ENCODE assay signal across 8 cellular contexts in genomic region chr1:231806623-231807470, GRCh38.
DNase-seq lines count a peak whose midpoint lies in the region; ATAC-seq and TF ChIP-seq lines count a peak whose summit lies in the region.

No MANE protein-coding gene starts in this region.

- H3K27me3 ChIP-seq in AG04450 (ENCODE audit: control insufficient read depth, insufficient read depth, low read length) = no peaks in the 10 kb centered on the region

- TF ChIP-seq CTCF in AG04450 (IDR thresholded peaks at IDR 0.05; ENCODE audit: low read depth, low read length) = peak; percentile 36
- peak; percentile 59 for TF ChIP-seq CTCF in activated CD8-positive, alpha-beta T cell treated with anti-CD3 and anti-CD28 coated beads for 36 hours (IDR thresholded peaks at IDR 0.05)

- CTCF ChIA-PET in AG04450 (lab: Charles Lee) = interaction anchor here (2.8 kb wide), 1 partner anchor 50 kb away, joined by 16 read pairs; no protein-coding TSS in a partner anchor
- CTCF ChIA-PET in activated CD8-positive, alpha-beta T cell treated with anti-CD3 and anti-CD28 coated beads for 36 hours (lab: Charles Lee) = interaction anchor here (0.6 to 3.7 kb wide), 10 partner anchors 10 to 261 kb away, joined by 3 to 35 read pairs (median 5); no protein-coding TSS in a partner anchor

- H3K9me3 Mint-ChIP-seq in activated CD8-positive, alpha-beta T cell treated with anti-CD3 and anti-CD28 coated beads for 36 hours = no peaks in the 10 kb centered on the region

- intact Hi-C loops in activated CD8-positive, alpha-beta T cell treated with anti-CD3 and anti-CD28 coated beads for 36 hours (cut with micrococcal nuclease) = loop anchor here (5.0 kb wide), 1 partner anchor 50 kb away; no protein-coding TSS in a partner anchor
- intact Hi-C loops in posterior cingulate gyrus (cut with DNase I) = loop anchor here (2.0 kb wide), 1 partner anchor 50 kb away; no protein-coding TSS in a partner anchor

- ATAC-seq in GM18498 (IDR thresholded peaks at IDR 0.05; ENCODE audit: unreplicated experiment) (peak; percentile 77), HG02938 (IDR thresholded peaks at IDR 0.05; ENCODE audit: unreplicated experiment) (peak; percentile 94)
- peak; percentile 94 for ATAC-seq in activated CD8-positive, alpha-beta T cell treated with anti-CD3 and anti-CD28 coated beads for 36 hours

- H3K4me3 ChIP-seq in AG04450 (ENCODE audit: low read depth, low read length) = no peak overlapping the region

- POLR2A ChIA-PET in AG04450 (lab: Yijun Ruan, JAX) = no interaction called here
- POLR2A ChIA-PET in activated CD8-positive, alpha-beta T cell treated with anti-CD3 and anti-CD28 coated beads for 36 hours (lab: Charles Lee) = interaction anchor here (0.8 kb wide), 1 partner anchor 21 kb away, joined by 3 read pairs; no protein-coding TSS in a partner anchor

- H3K27ac ChIP-seq in AG04450 (ENCODE audit: low read depth, low read length) = no peak overlapping the region

- no peak overlapping the region for H3K27ac Mint-ChIP-seq in activated CD8-positive, alpha-beta T cell treated with anti-CD3 and anti-CD28 coated beads for 36 hours

- no peaks in the 10 kb centered on the region for H3K27me3 Mint-ChIP-seq in activated CD8-positive, alpha-beta T cell treated with anti-CD3 and anti-CD28 coated beads for 36 hours

- no peak for DNase-seq in AG04450 (ENCODE audit: low read depth, low spot score)
- peak; percentile 48 for DNase-seq in NCI-H2107 treated with DMSO at 0.1 percent for 48 hours (lab: John Stamatoyannopoulos, UW; ENCODE audit: unreplicated experiment)
- peak; percentile 57 for DNase-seq in activated CD8-positive, alpha-beta T cell treated with anti-CD3 and anti-CD28 coated beads for 36 hours
- DNase-seq in globus pallidus (ENCODE audit: low spot score) = peak; percentile 62
- DNase-seq in posterior cingulate gyrus = peak in 8 of 10 donors; percentile 34 to 93 (median 50)
- no peak for DNase-seq in AG08396 (ENCODE audit: low spot score)

- H3K4me3 Mint-ChIP-seq in activated CD8-positive, alpha-beta T cell treated with anti-CD3 and anti-CD28 coated beads for 36 hours = no peak overlapping the region

- no peaks in the 10 kb centered on the region for H3K4me1 Mint-ChIP-seq in activated CD8-positive, alpha-beta T cell treated with anti-CD3 and anti-CD28 coated beads for 36 hours (ENCODE audit: low read depth)

- H3K9me3 ChIP-seq in AG04450 (ENCODE audit: control insufficient read depth, insufficient read depth, low read length) = no peaks in the 10 kb centered on the region; the same call in 1 of the 2 replicates

- H3K36me3 Mint-ChIP-seq in activated CD8-positive, alpha-beta T cell treated with anti-CD3 and anti-CD28 coated beads for 36 hours (ENCODE audit: low read depth) = peaks cover 3% of the 10 kb centered on the region

Comparison
In these comparisons a context has a peak if more than half of its experiments do, and no peak if none do; other contexts are left out.
1. DNase-seq: peak in NCI-H2107 treated with DMSO at 0.1 percent for 48 hours (single experiment), activated CD8-positive, alpha-beta T cell treated with anti-CD3 and anti-CD28 coated beads for 36 hours (single experiment), globus pallidus (single experiment) and posterior cingulate gyrus (8 of 10); none in AG04450 (single experiment) and AG08396 (single experiment).
2. Peak in every context shown above with its lines, with median percentiles within 50 percentile points of each other: ATAC-seq.